ENCODE assay signal across 22 cellular contexts in the genomic region with DNA sequence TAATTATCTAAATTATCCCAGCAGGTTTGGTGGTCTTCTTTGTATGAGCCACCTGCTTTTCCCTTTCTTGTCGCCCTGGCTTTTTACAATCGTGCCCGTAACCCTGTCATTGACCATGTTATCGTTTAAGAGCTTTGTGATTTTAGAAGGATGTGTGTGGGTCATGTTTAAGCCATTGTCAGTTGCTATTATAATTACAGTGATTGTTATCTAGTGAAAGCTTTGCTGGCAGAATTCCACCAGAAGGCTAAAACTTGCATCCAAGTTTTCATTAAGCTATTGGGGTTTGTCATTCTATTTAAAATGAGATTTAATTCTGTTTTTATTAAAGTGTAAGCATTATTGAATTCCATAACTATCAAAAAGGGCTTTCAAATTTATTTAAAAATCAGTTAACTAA.
"Had no signal": no experiment of that assay in that cellular context is flagged by ENCODE, and none has a peak within 500 bp of the region (broad histone marks: within the 10 kb centered on the region; RNA-seq: fewer than 3 reads in every experiment).

No MANE protein-coding gene starts in this region.

- ATAC-seq: activated CD8-positive, alpha-beta T cell treated with anti-CD3 and anti-CD28 coated beads for 36 hours; activated T-cell treated with anti-CD3 and anti-CD28 coated beads, Interleukin-2, amount 50 U/mL, for 72 hours; PC-3; T-cell had no signal

- DNase-seq: activated CD4-positive, alpha-beta T cell treated with anti-CD3 and anti-CD28 coated beads for 4 hours; activated CD4-positive, CD25-positive, alpha-beta regulatory T cell; activated CD8-positive, alpha-beta memory T cell treated with anti-CD3 and anti-CD28 coated beads, Interleukin-2, amount 50 U/mL, for 4 hours; activated CD8-positive, alpha-beta T cell treated with anti-CD3 and anti-CD28 coated beads for 36 hours; activated gamma-delta T cell treated with Interleukin-2 at 50 U/mL for 16 hours; activated naive CD4-positive, alpha-beta T cell treated with anti-CD3 and anti-CD28 coated beads, Interleukin-2, amount 50 U/mL, for 16 hours; activated naive CD8-positive, alpha-beta T cell treated with anti-CD3 and anti-CD28 coated beads, Interleukin-2, amount 10 ng/mL, durations not matched to agents 7 days and 5 days; activated T-cell treated with anti-CD3 and anti-CD28 coated beads, Interleukin-2, amount 50 U/mL, for 72 hours; adrenal gland; cerebellar nuclear complex; MV-4-11; NCI-H1092 treated with DMSO at 0.1 percent for 48 hours; NCI-H1436 treated with DMSO at 0.1 percent for 48 hours; NCI-H1930; NCI-H345; NCI-H510A; NCI-H526 treated with DMSO at 0.1 percent for 48 hours; PC-3; SHP77; T-cell; T-helper 2 cell; T1000 had no signal
